ENCODE assay signal across 1 cellular context in the genomic region with DNA sequence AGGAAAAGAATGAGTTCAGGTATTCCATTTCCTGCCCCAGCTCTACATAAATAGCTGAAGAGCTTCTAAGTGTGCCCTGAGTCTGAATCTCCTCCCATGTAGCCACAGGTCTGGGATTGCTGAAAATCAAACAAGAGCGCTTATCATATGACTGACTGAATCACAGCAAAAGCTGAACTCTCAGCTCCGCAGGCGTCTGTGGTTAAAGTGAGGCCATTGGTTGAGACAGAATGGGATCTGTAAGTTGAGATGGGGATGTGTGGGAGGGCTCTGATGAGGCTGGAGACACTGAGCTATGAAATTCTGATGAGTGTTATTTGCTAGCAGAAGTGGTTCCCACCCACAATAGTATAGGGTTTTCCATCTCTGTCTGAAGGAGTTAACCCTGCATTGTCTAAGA.
TF ChIP-seq lines count a peak whose summit lies in the region.

No MANE protein-coding gene starts in this region.

TF ChIP-seq in HepG2, 621 proteins besides CTCF, POLR2A, EP300 and RAD21 (continued from another document):
- no peak for TF ChIP-seq STAT6 (CRISPR knock-in tag; IDR thresholded peaks at IDR 0.05; ENCODE audit: borderline replicate concordance)
- no peak for TF ChIP-seq ZNF124 (CRISPR knock-in tag; IDR thresholded peaks at IDR 0.05)
- TF ChIP-seq TBL1XR1 (IDR thresholded peaks at IDR 0.05; ENCODE audit: borderline replicate concordance, low read length, partially characterized antibody): no peak
- TF ChIP-seq ZSCAN9 (CRISPR knock-in tag; IDR thresholded peaks at IDR 0.05; ENCODE audit: borderline replicate concordance): no peak
- no peak for TF ChIP-seq RAD51 (IDR thresholded peaks at IDR 0.05; ENCODE audit: borderline replicate concordance)
- no peak for TF ChIP-seq MLX (CRISPR knock-in tag; IDR thresholded peaks at IDR 0.05)
- no peak for TF ChIP-seq CENPT (CRISPR knock-in tag; IDR thresholded peaks at IDR 0.05; ENCODE audit: low read depth)
- TF ChIP-seq ZNF746 (CRISPR knock-in tag; IDR thresholded peaks at IDR 0.05): no peak
- no peak for TF ChIP-seq ZNF275 (CRISPR knock-in tag; IDR thresholded peaks at IDR 0.05; ENCODE audit: borderline replicate concordance)
- TF ChIP-seq HMG20A (CRISPR knock-in tag; IDR thresholded peaks at IDR 0.05; ENCODE audit: borderline replicate concordance): no peak
- TF ChIP-seq ZNF782 (CRISPR knock-in tag; IDR thresholded peaks at IDR 0.05; ENCODE audit: borderline replicate concordance): no peak
TF ChIP-seq in HepG2: peak in this region for 0.
